20 cellular contexts compared by ENCODE assay signal in genomic region chr3:136326316-136326715, GRCh38.
"Had no signal": no experiment of that assay in that cellular context is flagged by ENCODE, and none has a peak within 500 bp of the region (broad histone marks: within the 10 kb centered on the region; RNA-seq: fewer than 3 reads in every experiment).

No MANE protein-coding gene starts in this region.

- ATAC-seq: effector memory CD8-positive, alpha-beta T cell; esophagus mucosa; foreskin keratinocyte; gastrocnemius medialis; gastroesophageal sphincter; heart left ventricle had no signal

- DNase-seq: colonic mucosa; cortex of kidney; dermis blood vessel endothelial cell; dorsolateral prefrontal cortex; effector CD4-positive, alpha-beta T cell; effector CD8-positive, alpha-beta T cell; effector memory CD4-positive, alpha-beta T cell; effector memory CD8-positive, alpha-beta T cell; endodermal cell; erythroblast; esophagus squamous epithelium; foreskin fibroblast; foreskin keratinocyte; foreskin melanocyte; gastrocnemius medialis; glutamatergic neuron; heart left ventricle had no signal

- H3K4me1 Mint-ChIP-seq: endodermal cell had no signal

- H3K4me3 Mint-ChIP-seq: dendritic cell treated with granulocyte-macrophage colony-stimulating factor and Interleukin-4, amounts not matched to agents 40 ng/mL and 50 ng/mL, for 4 days; effector memory CD8-positive, alpha-beta T cell; endodermal cell had no signal

- H3K27ac Mint-ChIP-seq: dendritic cell treated with granulocyte-macrophage colony-stimulating factor and Interleukin-4, amounts not matched to agents 40 ng/mL and 50 ng/mL, for 4 days; effector memory CD8-positive, alpha-beta T cell; endodermal cell had no signal

- H3K27me3 Mint-ChIP-seq: dendritic cell treated with granulocyte-macrophage colony-stimulating factor and Interleukin-4, amounts not matched to agents 40 ng/mL and 50 ng/mL, for 4 days; effector memory CD8-positive, alpha-beta T cell had no signal
